In genomic region chr2:183552716-183553115, GRCh38 we compare ENCODE assay signal across 25 cellular contexts.
"Had no signal": no experiment of that assay in that cellular context is flagged by ENCODE, and none has a peak within 500 bp of the region (broad histone marks: within the 10 kb centered on the region; RNA-seq: fewer than 3 reads in every experiment).

No MANE protein-coding gene starts in this region.

- ATAC-seq: activated CD4-positive, CD25-positive, alpha-beta regulatory T cell treated with anti-CD3 and anti-CD28 coated beads, Interleukin-2, amount 50 U/mL, for 24 hours; activated CD8-positive, alpha-beta T cell treated with anti-CD3 and anti-CD28 coated beads for 36 hours; activated T-cell treated with anti-CD3 and anti-CD28 coated beads, Interleukin-2, amount 50 U/mL, for 4 hours; activated T-helper 17 cell treated with anti-CD3 and anti-CD28 coated beads, Interleukin-2, amount 50 U/mL, for 72 hours; esophagus mucosa; T-helper 17 cell had no signal

- DNase-seq: activated B cell treated with CpG ODN at 0.5 μM for 24 hours; activated CD4-positive, alpha-beta T cell treated with anti-CD3 and anti-CD28 coated beads for 48 hours; activated CD4-positive, alpha-beta T cell treated with anti-CD3 and anti-CD28 coated beads, Interleukin-2, amount 50 U/mL, for 1 hour; activated CD4-positive, alpha-beta T cell treated with anti-CD3 and anti-CD28 coated beads, Interleukin-2, amount 50 U/mL, for 48 hours; activated CD8-positive, alpha-beta memory T cell treated with anti-CD3 and anti-CD28 coated beads for 24 hours; activated CD8-positive, alpha-beta T cell treated with anti-CD3 and anti-CD28 coated beads for 36 hours; activated effector memory CD4-positive, alpha-beta T cell treated with Interleukin-2 at 50 U/mL for 16 hours; activated gamma-delta T cell treated with Interleukin-2 at 50 U/mL for 16 hours; activated naive CD4-positive, alpha-beta T cell treated with anti-CD3 and anti-CD28 coated beads, Interleukin-2, amount 50 U/mL, for 16 hours; activated naive CD4-positive, alpha-beta T cell treated with Interleukin-2 at 50 U/mL for 16 hours; activated T-cell treated with anti-CD3 and anti-CD28 coated beads, Interleukin-2, amount 50 U/mL, for 4 hours; amniotic stem cell; anterior cingulate cortex; brain microvascular endothelial cell; cortex of kidney; dermis blood vessel endothelial cell; effector CD4-positive, alpha-beta T cell; foreskin fibroblast; head of caudate nucleus; T-helper 17 cell; T1000; WERI-Rb-1 had no signal
